ENCODE assay signal across 20 cellular contexts in the genomic region with DNA sequence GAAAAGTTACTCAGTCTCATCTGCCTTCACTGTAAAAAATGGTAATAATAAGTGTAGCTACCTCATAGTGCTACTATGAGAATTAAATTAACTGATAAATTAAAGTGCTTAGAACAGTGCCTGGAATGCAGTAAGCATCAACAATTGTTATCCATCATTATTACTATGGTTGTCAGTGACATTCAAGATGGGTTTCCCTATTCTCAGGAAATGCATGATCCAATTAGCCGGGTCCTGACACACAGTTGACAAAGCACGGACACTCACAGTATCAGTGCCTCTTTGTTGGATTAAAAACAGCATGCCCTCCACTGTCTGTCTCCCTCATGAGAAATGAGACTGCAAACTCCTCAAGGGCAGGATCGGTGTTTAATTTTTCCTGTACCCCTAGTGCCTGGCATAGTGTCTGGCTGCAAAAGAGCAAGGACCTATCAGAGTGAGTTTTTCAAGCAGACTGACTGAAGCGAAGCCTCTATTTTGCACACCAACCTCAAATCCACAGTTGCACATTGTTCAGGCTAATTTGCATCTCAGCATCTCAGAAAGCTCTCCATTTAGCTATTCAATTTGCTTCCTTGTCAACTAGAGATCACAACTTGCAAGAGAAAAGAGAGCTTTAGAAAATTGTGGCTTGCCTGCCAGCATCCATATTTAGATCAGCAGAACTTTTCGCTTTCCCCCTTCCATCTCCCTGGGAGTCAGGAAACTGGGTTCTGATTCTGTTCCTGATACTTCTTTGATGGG.
"Had no signal": no experiment of that assay in that cellular context is flagged by ENCODE, and none has a peak within 500 bp of the region (broad histone marks: within the 10 kb centered on the region; RNA-seq: fewer than 3 reads in every experiment).

No MANE protein-coding gene starts in this region.

- H3K9me3 Mint-ChIP-seq: activated CD4-positive, alpha-beta memory T cell treated with anti-CD3 and anti-CD28 coated beads for 36 hours; activated naive CD8-positive, alpha-beta T cell treated with anti-CD3 and anti-CD28 coated beads for 36 hours; naive thymus-derived CD4-positive, alpha-beta T cell; neural progenitor cell had no signal

- H3K36me3 Mint-ChIP-seq: activated CD4-positive, alpha-beta memory T cell treated with anti-CD3 and anti-CD28 coated beads for 36 hours; activated naive CD8-positive, alpha-beta T cell treated with anti-CD3 and anti-CD28 coated beads for 36 hours; naive thymus-derived CD4-positive, alpha-beta T cell had no signal

- H3K4me1 Mint-ChIP-seq: activated naive CD8-positive, alpha-beta T cell treated with anti-CD3 and anti-CD28 coated beads for 36 hours; naive thymus-derived CD4-positive, alpha-beta T cell had no signal

- ATAC-seq: heart right ventricle; lower lobe of right lung; naive thymus-derived CD4-positive, alpha-beta T cell; stimulated activated naive CD8-positive, alpha-beta T cell treated with anti-CD3 and anti-CD28 coated beads, Interleukin-15, Interleukin-2, amounts not matched to agents 100 U/mL and 50 U/mL, for 24 hours had no signal

- H3K27ac ChIP-seq: breast epithelium, colonic mucosa, epithelial cell of prostate, heart right ventricle, lower lobe of right lung, neural progenitor cell, prostate gland, right atrium auricular region, spleen, tibial artery, uterus had no signal

- H3K27ac Mint-ChIP-seq: activated CD4-positive, alpha-beta memory T cell treated with anti-CD3 and anti-CD28 coated beads for 36 hours; activated naive CD8-positive, alpha-beta T cell treated with anti-CD3 and anti-CD28 coated beads for 36 hours; naive thymus-derived CD4-positive, alpha-beta T cell; neural progenitor cell had no signal

- H3K4me3 Mint-ChIP-seq: activated CD4-positive, alpha-beta memory T cell treated with anti-CD3 and anti-CD28 coated beads for 36 hours; activated naive CD8-positive, alpha-beta T cell treated with anti-CD3 and anti-CD28 coated beads for 36 hours; naive thymus-derived CD4-positive, alpha-beta T cell; neural progenitor cell had no signal

- DNase-seq: activated CD4-positive, alpha-beta memory T cell treated with anti-CD3 and anti-CD28 coated beads for 36 hours; activated CD4-positive, alpha-beta T cell treated with anti-CD3 and anti-CD28 coated beads for 48 hours; activated naive CD4-positive, alpha-beta T cell treated with Interleukin-2 at 50 U/mL for 16 hours; activated naive CD8-positive, alpha-beta T cell treated with anti-CD3 and anti-CD28 coated beads for 36 hours; activated T-cell treated with anti-CD3 and anti-CD28 coated beads, Interleukin-2, amount 50 U/mL, for 48 hours; colonic mucosa; heart right ventricle; lower lobe of right lung; naive thymus-derived CD4-positive, alpha-beta T cell; spleen; stimulated activated CD4-positive, alpha-beta T cell treated with anti-CD3 and anti-CD28 coated beads, Interleukin-4, amount 100 ng/mL, for 1 hour; stimulated activated naive CD8-positive, alpha-beta T cell treated with anti-CD3 and anti-CD28 coated beads, Interleukin-15, Interleukin-2, amounts not matched to agents 100 U/mL and 50 U/mL, for 24 hours; T1000; tibial artery; uterus had no signal
